ENCODE assay signal across 24 cellular contexts in genomic region chr9:84922051-84922450, GRCh38.
"Had no signal": no experiment of that assay in that cellular context is flagged by ENCODE, and none has a peak within 500 bp of the region (broad histone marks: within the 10 kb centered on the region; RNA-seq: fewer than 3 reads in every experiment).

No MANE protein-coding gene starts in this region.

- H3K27ac Mint-ChIP-seq: natural killer cell; stimulated activated effector memory CD8-positive, alpha-beta T cell treated with anti-CD3 and anti-CD28 coated beads, Interleukin-12 subunit alpha, Interleukin-12 subunit beta, amount 100 ng/mL, for 72 hours had no signal

- H3K36me3 Mint-ChIP-seq: natural killer cell; stimulated activated effector memory CD8-positive, alpha-beta T cell treated with anti-CD3 and anti-CD28 coated beads, Interleukin-12 subunit alpha, Interleukin-12 subunit beta, amount 100 ng/mL, for 72 hours had no signal

- H3K4me3 ChIP-seq: dorsolateral prefrontal cortex, gastrocnemius medialis, heart left ventricle, hepatocyte, lower lobe of right lung, pancreas, sigmoid colon, stomach, testis, tibial artery, upper lobe of right lung, uterus had no signal

- DNase-seq: cerebellar nuclear complex; effector CD4-positive, alpha-beta T cell; foreskin fibroblast; gastrocnemius medialis; heart left ventricle; left colon; left ventricle myocardium superior; lower lobe of right lung; natural killer cell; pancreas; retina; sigmoid colon; stimulated activated CD4-positive, alpha-beta T cell treated with anti-CD3 and anti-CD28 coated beads, Interleukin-2, amount 100 ng/mL, for 24 hours; stimulated activated CD4-positive, alpha-beta T cell treated with anti-CD3 and anti-CD28 coated beads, Interleukin-4, amount 100 ng/mL, for 24 hours; stimulated activated naive CD4-positive, alpha-beta T cell treated with Interleukin-2 at 50 U/mL for 16 hours; stomach; testis; tibial artery; upper lobe of right lung; uterus had no signal

- H3K9me3 Mint-ChIP-seq: natural killer cell; neural crest cell; stimulated activated effector memory CD8-positive, alpha-beta T cell treated with anti-CD3 and anti-CD28 coated beads, Interleukin-12 subunit alpha, Interleukin-12 subunit beta, amount 100 ng/mL, for 72 hours had no signal

- H3K4me3 Mint-ChIP-seq: natural killer cell; neural crest cell; stimulated activated effector memory CD8-positive, alpha-beta T cell treated with anti-CD3 and anti-CD28 coated beads, Interleukin-12 subunit alpha, Interleukin-12 subunit beta, amount 100 ng/mL, for 72 hours had no signal

- H3K4me1 Mint-ChIP-seq: natural killer cell; stimulated activated effector memory CD8-positive, alpha-beta T cell treated with anti-CD3 and anti-CD28 coated beads, Interleukin-12 subunit alpha, Interleukin-12 subunit beta, amount 100 ng/mL, for 72 hours had no signal

- ATAC-seq: gastrocnemius medialis; heart left ventricle; left colon; lower lobe of right lung; natural killer cell; pancreas; stimulated activated effector memory CD8-positive, alpha-beta T cell treated with anti-CD3 and anti-CD28 coated beads, Interleukin-12 subunit alpha, Interleukin-12 subunit beta, amount 100 ng/mL, for 72 hours; upper lobe of right lung had no signal
